Comparison of ENCODE assay signal across 11 cellular contexts in the genomic region with DNA sequence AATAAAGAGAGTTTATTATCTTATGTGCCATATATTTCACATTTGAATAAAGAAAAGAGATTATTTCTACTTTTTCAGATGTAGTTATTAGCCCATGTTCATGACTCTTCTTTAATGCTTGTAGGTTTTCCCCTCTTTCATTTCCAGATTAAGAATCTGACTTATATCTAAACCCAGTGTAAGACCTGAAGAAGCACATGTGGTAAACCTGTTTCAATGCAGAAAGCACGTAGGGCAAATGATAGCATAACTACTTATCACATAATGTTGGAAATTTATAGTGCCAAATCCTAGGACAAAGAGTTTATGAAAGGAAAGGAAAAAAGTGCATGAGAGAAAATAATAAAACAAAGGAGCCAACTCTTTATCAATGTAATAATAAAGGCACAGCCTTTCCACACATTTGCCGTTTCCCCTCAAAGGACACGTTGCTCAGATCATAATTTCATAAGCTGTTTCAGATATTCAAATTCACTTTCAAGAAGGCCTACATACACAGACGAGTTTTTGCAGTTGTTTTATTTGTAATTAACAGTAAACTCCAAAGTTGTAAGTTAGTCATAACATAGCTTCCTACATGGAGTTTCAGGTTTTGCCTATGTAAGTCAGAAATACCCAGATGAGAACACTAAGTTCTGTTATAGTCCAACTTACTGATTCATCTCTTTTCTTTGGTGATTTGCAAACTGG.
DNase-seq lines count a peak whose midpoint lies in the region; ATAC-seq lines count a peak whose summit lies in the region.
"Had no signal": no experiment of that assay in that cellular context is flagged by ENCODE, and none has a peak within 500 bp of the region (broad histone marks: within the 10 kb centered on the region; RNA-seq: fewer than 3 reads in every experiment).

No MANE protein-coding gene starts in this region.

- H3K4me3 Mint-ChIP-seq in activated CD8-positive, alpha-beta memory T cell treated with anti-CD3 and anti-CD28 coated beads, Interleukin-2, amount 10 ng/mL, durations not matched to agents 7 days and 5 days = peak overlapping the region; percentile 18
- no peak overlapping the region for H3K4me3 Mint-ChIP-seq in stimulated activated memory B cell treated with anti-CD40 and anti-IgM and Interleukin-4, amounts not matched to agents 10 μg/mL and 1 μg/mL and 100 μg/mL, for 72 hours

- intact Hi-C loops in posterior vena cava (cut with DNase I) = no loop called here

- peak overlapping the region; percentile 74 for H3K27ac Mint-ChIP-seq in activated CD8-positive, alpha-beta memory T cell treated with anti-CD3 and anti-CD28 coated beads, Interleukin-2, amount 10 ng/mL, durations not matched to agents 7 days and 5 days
- H3K27ac Mint-ChIP-seq in stimulated activated memory B cell treated with anti-CD40 and anti-IgM and Interleukin-4, amounts not matched to agents 10 μg/mL and 1 μg/mL and 100 μg/mL, for 72 hours = peak overlapping the region; percentile 10

- DNase-seq in activated CD8-positive, alpha-beta memory T cell treated with anti-CD3 and anti-CD28 coated beads, Interleukin-2, amount 10 ng/mL, durations not matched to agents 7 days and 5 days = no peak
- no peak for DNase-seq in activated CD8-positive, alpha-beta memory T cell treated with anti-CD3 and anti-CD28 coated beads, Interleukin-2, amount 50 U/mL, for 4 hours
- no peak for DNase-seq in posterior vena cava (ENCODE audit: low spot score)
- DNase-seq in RKO (ENCODE audit: low spot score) = no peak
- DNase-seq in T1000 (lab: John Stamatoyannopoulos, UW) = no peak
- DNase-seq: GF-D8, IMR-90, transverse colon had no signal

- CTCF ChIA-PET in activated CD8-positive, alpha-beta memory T cell treated with anti-CD3 and anti-CD28 coated beads, Interleukin-2, amount 10 ng/mL, durations not matched to agents 7 days and 5 days (lab: Charles Lee) = no interaction called here

- peak; percentile 84 for ATAC-seq in activated CD8-positive, alpha-beta memory T cell treated with anti-CD3 and anti-CD28 coated beads, Interleukin-2, amount 10 ng/mL, durations not matched to agents 7 days and 5 days
- ATAC-seq in GM21526 (IDR thresholded peaks at IDR 0.05; ENCODE audit: low FRiP score, unreplicated experiment) (peak; percentile 97), HG03135 (IDR thresholded peaks at IDR 0.05; ENCODE audit: unreplicated experiment) (peak; percentile 89)
- peak; percentile 72 for ATAC-seq in stimulated activated memory B cell treated with anti-CD40 and anti-IgM and Interleukin-4, amounts not matched to agents 10 μg/mL and 1 μg/mL and 100 μg/mL, for 72 hours

- peaks cover 28% of the 10 kb centered on the region for H3K4me1 Mint-ChIP-seq in activated CD8-positive, alpha-beta memory T cell treated with anti-CD3 and anti-CD28 coated beads, Interleukin-2, amount 10 ng/mL, durations not matched to agents 7 days and 5 days
- H3K4me1 Mint-ChIP-seq in stimulated activated memory B cell treated with anti-CD40 and anti-IgM and Interleukin-4, amounts not matched to agents 10 μg/mL and 1 μg/mL and 100 μg/mL, for 72 hours = peaks cover 16% of the 10 kb centered on the region

- H3K27me3 Mint-ChIP-seq in activated CD8-positive, alpha-beta memory T cell treated with anti-CD3 and anti-CD28 coated beads, Interleukin-2, amount 10 ng/mL, durations not matched to agents 7 days and 5 days = no peaks in the 10 kb centered on the region
- H3K27me3 Mint-ChIP-seq in stimulated activated memory B cell treated with anti-CD40 and anti-IgM and Interleukin-4, amounts not matched to agents 10 μg/mL and 1 μg/mL and 100 μg/mL, for 72 hours = no peaks in the 10 kb centered on the region

- peaks cover 15% of the 10 kb centered on the region for H3K36me3 Mint-ChIP-seq in activated CD8-positive, alpha-beta memory T cell treated with anti-CD3 and anti-CD28 coated beads, Interleukin-2, amount 10 ng/mL, durations not matched to agents 7 days and 5 days
- H3K36me3 Mint-ChIP-seq in stimulated activated memory B cell treated with anti-CD40 and anti-IgM and Interleukin-4, amounts not matched to agents 10 μg/mL and 1 μg/mL and 100 μg/mL, for 72 hours = no peaks in the 10 kb centered on the region

- H3K9me3 Mint-ChIP-seq in activated CD8-positive, alpha-beta memory T cell treated with anti-CD3 and anti-CD28 coated beads, Interleukin-2, amount 10 ng/mL, durations not matched to agents 7 days and 5 days (ENCODE audit: low read depth) = no peaks in the 10 kb centered on the region
- peaks cover 2% of the 10 kb centered on the region for H3K9me3 Mint-ChIP-seq in stimulated activated memory B cell treated with anti-CD40 and anti-IgM and Interleukin-4, amounts not matched to agents 10 μg/mL and 1 μg/mL and 100 μg/mL, for 72 hours
